Comparison of ENCODE assay signal across 8 cellular contexts in genomic region chr20:59835448-59836395, GRCh38.
A peak's percentile ranks its signal among the peaks of the same experiment; 100 is the strongest.
DNase-seq lines count a peak whose midpoint lies in the region; ATAC-seq and TF ChIP-seq lines count a peak whose summit lies in the region.

No MANE protein-coding gene starts in this region.

- H3K27ac ChIP-seq in right atrium auricular region: peak overlapping the region in 1 of 2 donors; percentile 54

- peaks cover 0 to 3% (median 0%) of the 10 kb centered on the region in 7 donors for H3K9me3 Mint-ChIP-seq in CD14-positive monocyte

- H3K4me3 Mint-ChIP-seq in CD14-positive monocyte: peak overlapping the region in 1 of 2 donors; percentile 72

- H3K27ac Mint-ChIP-seq in CD14-positive monocyte: no peak overlapping the region

- no peaks in the 10 kb centered on the region for H3K9me3 ChIP-seq in right atrium auricular region

- TF ChIP-seq CTCF in right atrium auricular region (IDR thresholded peaks at IDR 0.05) (no peak), CD14-positive monocyte (IDR thresholded peaks at IDR 0.05) (no peak)

- ATAC-seq in GM18502 (IDR thresholded peaks at IDR 0.05; ENCODE audit: poor library complexity, unreplicated experiment): no peak
- ATAC-seq in HG03342 (IDR thresholded peaks at IDR 0.05; ENCODE audit: unreplicated experiment): no peak

- intact Hi-C loops in CD14-positive monocyte (cut with micrococcal nuclease): no loop called here

- peaks cover 0 to 38% of the 10 kb centered on the region in 2 donors for H3K4me1 ChIP-seq in right atrium auricular region

- H3K36me3 Mint-ChIP-seq in CD14-positive monocyte: no peaks in the 10 kb centered on the region

- no peaks in the 10 kb centered on the region for H3K36me3 ChIP-seq in right atrium auricular region

- DNase-seq in LHCN-M2 (ENCODE audit: low read depth): peak; percentile 58
- DNase-seq in SW480 (ENCODE audit: low spot score): peak; percentile 78
- DNase-seq in right atrium auricular region (ENCODE audit: low spot score): no peak
- no peak for DNase-seq in skeletal muscle cell (ENCODE audit: low read depth)
- DNase-seq in GM19240 (ENCODE audit: insufficient read length, low spot score): no peak
- no peak for DNase-seq in CD14-positive monocyte (ENCODE audit: low spot score)

- H3K27me3 Mint-ChIP-seq in CD14-positive monocyte (ENCODE audit: low read depth in 3 of 3): peaks cover 21 to 24% (median 22%) of the 10 kb centered on the region in 3 donors

- H3K4me3 ChIP-seq in right atrium auricular region: peak overlapping the region; percentile 16 to 44
- peak overlapping the region; percentile 17 for H3K4me3 ChIP-seq in skeletal muscle cell (ENCODE audit: low read depth, low read length)

- peaks cover 11% of the 10 kb centered on the region for H3K4me1 Mint-ChIP-seq in CD14-positive monocyte

- no peaks in the 10 kb centered on the region for H3K27me3 ChIP-seq in right atrium auricular region

Comparison
In these comparisons a context has a peak if more than half of its experiments do, and no peak if none do; other contexts are left out.
1. DNase-seq: peak in LHCN-M2 (single experiment) and SW480 (single experiment); none in right atrium auricular region (single experiment), skeletal muscle cell (single experiment), GM19240 (single experiment) and CD14-positive monocyte (single experiment).